In the genomic region with DNA sequence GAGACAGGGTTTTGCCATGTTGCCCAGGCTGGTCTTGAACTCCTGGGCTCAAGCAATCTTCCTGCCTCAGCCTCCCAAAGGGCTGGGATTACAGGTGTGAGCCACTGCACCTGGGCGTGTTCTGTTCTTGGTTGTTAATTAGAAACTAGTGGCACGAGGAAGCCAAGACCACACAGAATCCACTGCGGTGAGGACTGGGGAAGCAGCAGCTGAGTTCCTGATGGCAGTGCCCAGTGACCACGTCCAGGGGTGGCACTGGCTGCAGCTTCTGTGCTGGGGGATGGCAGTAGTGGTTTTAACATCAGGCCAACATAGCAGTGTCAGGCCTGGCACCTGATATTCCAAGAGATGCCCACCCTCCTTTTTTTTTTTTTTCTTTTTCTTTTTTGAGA, we compare ENCODE assay signal across 1 cellular context.
TF ChIP-seq lines count a peak whose summit lies in the region.

No MANE protein-coding gene starts in this region.

TF ChIP-seq in HCT116, 20 proteins besides CTCF, POLR2A, EP300 and RAD21:
- TF ChIP-seq FOSL1 (IDR thresholded peaks at IDR 0.05; ENCODE audit: low read depth) (no peak), SIN3A (IDR thresholded peaks at IDR 0.05; ENCODE audit: low read depth) (no peak), YY1 (IDR thresholded peaks at IDR 0.05; ENCODE audit: extremely low read depth, insufficient replicate concordance, low read depth, low read length) (no peak), SP1 (IDR thresholded peaks at IDR 0.05; ENCODE audit: low read depth) (no peak), CBX3 (IDR thresholded peaks at IDR 0.05; ENCODE audit: low read depth) (no peak), TCF7L2 (IDR thresholded peaks at IDR 0.05; ENCODE audit: borderline replicate concordance, extremely low read depth, insufficient read depth, insufficient read length) (no peak), ZFX (IDR thresholded peaks at IDR 0.05) (no peak), EGR1 (IDR thresholded peaks at IDR 0.05; ENCODE audit: low read depth) (no peak), EZH2 (IDR thresholded peaks at IDR 0.05) (no peak), POLR2AphosphoS5 (IDR thresholded peaks at IDR 0.05; ENCODE audit: low read depth, low read length) (no peak), CEBPB (IDR thresholded peaks at IDR 0.05; ENCODE audit: low read depth) (no peak), ELF1 (IDR thresholded peaks at IDR 0.05; ENCODE audit: borderline replicate concordance, low read depth) (no peak), JUND (IDR thresholded peaks at IDR 0.05) (no peak), SRF (IDR thresholded peaks at IDR 0.05; ENCODE audit: low read depth) (no peak), ZNF274 (IDR thresholded peaks at IDR 0.05; ENCODE audit: low read depth, low read length) (no peak), EZH2phosphoT487 (IDR thresholded peaks at IDR 0.05; ENCODE audit: borderline replicate concordance) (no peak)
- TF ChIP-seq, protein P1, sequence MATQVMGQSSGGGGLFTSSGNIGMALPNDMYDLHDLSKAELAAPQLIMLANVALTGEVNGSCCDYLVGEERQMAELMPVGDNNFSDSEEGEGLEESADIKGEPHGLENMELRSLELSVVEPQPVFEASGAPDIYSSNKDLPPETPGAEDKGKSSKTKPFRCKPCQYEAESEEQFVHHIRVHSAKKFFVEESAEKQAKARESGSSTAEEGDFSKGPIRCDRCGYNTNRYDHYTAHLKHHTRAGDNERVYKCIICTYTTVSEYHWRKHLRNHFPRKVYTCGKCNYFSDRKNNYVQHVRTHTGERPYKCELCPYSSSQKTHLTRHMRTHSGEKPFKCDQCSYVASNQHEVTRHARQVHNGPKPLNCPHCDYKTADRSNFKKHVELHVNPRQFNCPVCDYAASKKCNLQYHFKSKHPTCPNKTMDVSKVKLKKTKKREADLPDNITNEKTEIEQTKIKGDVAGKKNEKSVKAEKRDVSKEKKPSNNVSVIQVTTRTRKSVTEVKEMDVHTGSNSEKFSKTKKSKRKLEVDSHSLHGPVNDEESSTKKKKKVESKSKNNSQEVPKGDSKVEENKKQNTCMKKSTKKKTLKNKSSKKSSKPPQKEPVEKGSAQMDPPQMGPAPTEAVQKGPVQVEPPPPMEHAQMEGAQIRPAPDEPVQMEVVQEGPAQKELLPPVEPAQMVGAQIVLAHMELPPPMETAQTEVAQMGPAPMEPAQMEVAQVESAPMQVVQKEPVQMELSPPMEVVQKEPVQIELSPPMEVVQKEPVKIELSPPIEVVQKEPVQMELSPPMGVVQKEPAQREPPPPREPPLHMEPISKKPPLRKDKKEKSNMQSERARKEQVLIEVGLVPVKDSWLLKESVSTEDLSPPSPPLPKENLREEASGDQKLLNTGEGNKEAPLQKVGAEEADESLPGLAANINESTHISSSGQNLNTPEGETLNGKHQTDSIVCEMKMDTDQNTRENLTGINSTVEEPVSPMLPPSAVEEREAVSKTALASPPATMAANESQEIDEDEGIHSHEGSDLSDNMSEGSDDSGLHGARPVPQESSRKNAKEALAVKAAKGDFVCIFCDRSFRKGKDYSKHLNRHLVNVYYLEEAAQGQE (IDR thresholded peaks at IDR 0.05; ENCODE audit: low read depth) = no peak
- TF ChIP-seq, protein P2, sequence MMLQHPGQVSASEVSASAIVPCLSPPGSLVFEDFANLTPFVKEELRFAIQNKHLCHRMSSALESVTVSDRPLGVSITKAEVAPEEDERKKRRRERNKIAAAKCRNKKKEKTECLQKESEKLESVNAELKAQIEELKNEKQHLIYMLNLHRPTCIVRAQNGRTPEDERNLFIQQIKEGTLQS (IDR thresholded peaks at IDR 0.05) = no peak
- TF ChIP-seq, protein P3, sequence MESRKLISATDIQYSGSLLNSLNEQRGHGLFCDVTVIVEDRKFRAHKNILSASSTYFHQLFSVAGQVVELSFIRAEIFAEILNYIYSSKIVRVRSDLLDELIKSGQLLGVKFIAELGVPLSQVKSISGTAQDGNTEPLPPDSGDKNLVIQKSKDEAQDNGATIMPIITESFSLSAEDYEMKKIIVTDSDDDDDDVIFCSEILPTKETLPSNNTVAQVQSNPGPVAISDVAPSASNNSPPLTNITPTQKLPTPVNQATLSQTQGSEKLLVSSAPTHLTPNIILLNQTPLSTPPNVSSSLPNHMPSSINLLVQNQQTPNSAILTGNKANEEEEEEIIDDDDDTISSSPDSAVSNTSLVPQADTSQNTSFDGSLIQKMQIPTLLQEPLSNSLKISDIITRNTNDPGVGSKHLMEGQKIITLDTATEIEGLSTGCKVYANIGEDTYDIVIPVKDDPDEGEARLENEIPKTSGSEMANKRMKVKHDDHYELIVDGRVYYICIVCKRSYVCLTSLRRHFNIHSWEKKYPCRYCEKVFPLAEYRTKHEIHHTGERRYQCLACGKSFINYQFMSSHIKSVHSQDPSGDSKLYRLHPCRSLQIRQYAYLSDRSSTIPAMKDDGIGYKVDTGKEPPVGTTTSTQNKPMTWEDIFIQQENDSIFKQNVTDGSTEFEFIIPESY (IDR thresholded peaks at IDR 0.05; ENCODE audit: extremely low read depth, insufficient replicate concordance, low read length) = no peak
- TF ChIP-seq, protein P4, sequence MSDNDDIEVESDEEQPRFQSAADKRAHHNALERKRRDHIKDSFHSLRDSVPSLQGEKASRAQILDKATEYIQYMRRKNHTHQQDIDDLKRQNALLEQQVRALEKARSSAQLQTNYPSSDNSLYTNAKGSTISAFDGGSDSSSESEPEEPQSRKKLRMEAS (IDR thresholded peaks at IDR 0.05) = no peak
